ENCODE assay signal across 22 cellular contexts in genomic region chr5:122184676-122185255, GRCh38. TPM values are rescaled to one million over a fixed set of nuclear protein-coding genes. Genes with fewer than 3 reads are reported as not detected.
DNase-seq lines count a peak whose midpoint lies in the region; ATAC-seq and TF ChIP-seq lines count a peak whose summit lies in the region.
"Had no signal": no experiment of that assay in that cellular context is flagged by ENCODE, and none has a peak within 500 bp of the region (broad histone marks: within the 10 kb centered on the region; RNA-seq: fewer than 3 reads in every experiment).

No MANE protein-coding gene starts in this region.

- H3K9me2 ChIP-seq in GM23248 (ENCODE audit: insufficient read depth): no peaks in the 10 kb centered on the region

- H3K27ac ChIP-seq in heart right ventricle (peak overlapping the region in 5 of 10 donors; percentile 41 to 75 (median 63)), ACC112 (ENCODE audit: low read depth, low read length) (peak overlapping the region; percentile 98; the same call in 1 of the 2 replicates), GM23248 (peak overlapping the region; percentile 96; the same call in 1 of the 2 replicates), body of pancreas (no peak overlapping the region)
- H3K27ac ChIP-seq: BLaER1 treated with 17β-estradiol and CSF1 and Interleukin-3, amounts not matched to agents 10 nM and 100 nM had no signal

- ATAC-seq in heart right ventricle (peak; percentile 7 to 78 (median 64)), body of pancreas (peak; percentile 42)

- H3K4me3 ChIP-seq in heart right ventricle (no peak overlapping the region), ACC112 (ENCODE audit: low read depth, low read length) (no peak overlapping the region), GM23248 (no peak overlapping the region), body of pancreas (no peak overlapping the region)
- H3K4me3 ChIP-seq: BLaER1 treated with 17β-estradiol and CSF1 and Interleukin-3, amounts not matched to agents 10 nM and 100 nM had no signal

- in situ Hi-C loops in GM23248 (cut with MboI): no loop called here

- H3K4me1 ChIP-seq in heart right ventricle: peaks cover 0 to 51% (median 42%) of the 10 kb centered on the region in 9 donors
- H3K4me1 ChIP-seq in ACC112 (ENCODE audit: control insufficient read depth, insufficient read depth, low read length, unreplicated experiment): peaks cover 46% of the 10 kb centered on the region
- peaks cover 47% of the 10 kb centered on the region for H3K4me1 ChIP-seq in GM23248 (ENCODE audit: insufficient read depth)
- no peaks in the 10 kb centered on the region for H3K4me1 ChIP-seq in body of pancreas
- H3K4me1 ChIP-seq: BLaER1 treated with 17β-estradiol and CSF1 and Interleukin-3, amounts not matched to agents 10 nM and 100 nM had no signal

- intact Hi-C loops in heart right ventricle (cut with DNase I) (no loop called here), cardiac septum (cut with DNase I) (no loop called here), body of pancreas (cut with DNase I) (no loop called here)

- no peaks in the 10 kb centered on the region for H3K36me3 ChIP-seq in heart right ventricle
- H3K36me3 ChIP-seq in ACC112 (ENCODE audit: insufficient read depth, low read length): no peaks in the 10 kb centered on the region
- H3K36me3 ChIP-seq in GM23248 (ENCODE audit: low read depth): no peaks in the 10 kb centered on the region
- H3K36me3 ChIP-seq in body of pancreas (replicated peaks in 1 of 2; ENCODE audit: insufficient read depth in 1 of 2, low read depth in 2 of 2): no peaks in the 10 kb centered on the region
- H3K36me3 ChIP-seq: BE2C; BLaER1 treated with 17β-estradiol and CSF1 and Interleukin-3, amounts not matched to agents 10 nM and 100 nM had no signal

- DNase-seq in heart right ventricle: peak in 1 of 2 donors; percentile 11
- DNase-seq in cardiac septum (ENCODE audit: low spot score): no peak
- no peak for DNase-seq in GM23248
- no peak for DNase-seq in body of pancreas
- no peak for DNase-seq in stimulated activated CD4-positive, alpha-beta T cell treated with anti-CD3 and anti-CD28 coated beads, Interleukin-4, amount 100 ng/mL, for 24 hours
- DNase-seq in AML-193 (lab: John Stamatoyannopoulos, UW): no peak
- DNase-seq in iPS-NIHi7 (ENCODE audit: extremely low spot score): no peak
- DNase-seq: BE2C; CD4-positive, alpha-beta T cell; CD8-positive, alpha-beta memory T cell; DMS 273 treated with DMSO at 0.1 percent for 48 hours; DMS79; EL; GDM1; GOT3; H7; HCEC 1CT had no signal

- peaks cover 0 to 5% (median 0%) of the 10 kb centered on the region in 7 donors for H3K27me3 ChIP-seq in heart right ventricle
- no peaks in the 10 kb centered on the region for H3K27me3 ChIP-seq in ACC112 (ENCODE audit: insufficient read depth, low read length)
- H3K27me3 ChIP-seq in GM23248 (replicated peaks; ENCODE audit: insufficient read depth): no peaks in the 10 kb centered on the region
- no peaks in the 10 kb centered on the region for H3K27me3 ChIP-seq in body of pancreas
- H3K27me3 ChIP-seq: BE2C; BLaER1 treated with 17β-estradiol and CSF1 and Interleukin-3, amounts not matched to agents 10 nM and 100 nM had no signal

- H3F3A ChIP-seq in GM23248 (ENCODE audit: insufficient read depth): peaks cover 49% of the 10 kb centered on the region

- no peaks in the 10 kb centered on the region for H3K79me2 ChIP-seq in ACC112 (ENCODE audit: control insufficient read depth, insufficient read depth, low read length, unreplicated experiment)
- no peaks in the 10 kb centered on the region for H3K79me2 ChIP-seq in GM23248 (ENCODE audit: insufficient read depth)

- TF ChIP-seq POLR2A in body of pancreas (IDR thresholded peaks at IDR 0.05): no peak

- no peak overlapping the region for H3K9ac ChIP-seq in GM23248
- H3K9ac ChIP-seq: BLaER1 treated with 17β-estradiol and CSF1 and Interleukin-3, amounts not matched to agents 10 nM and 100 nM had no signal

- WGBS in heart right ventricle, 2 donors: 72 to 76% methylated on average over 5 of the region's 5 CpGs
- WGBS in GM23248 (ENCODE audit: low coverage in 1 of 2, low lambda C conversion rate in 2 of 2, missing lambda C conversion rate in 2 of 2), 2 experiments: 76 to 77% methylated on average over 5 of the region's 5 CpGs
- WGBS in body of pancreas, 2 donors: 72 to 77% methylated on average over 5 of the region's 5 CpGs

- no peaks in the 10 kb centered on the region for H3K9me3 ChIP-seq in heart right ventricle
- no peaks in the 10 kb centered on the region for H3K9me3 ChIP-seq in GM23248 (ENCODE audit: low read depth)
- no peaks in the 10 kb centered on the region for H3K9me3 ChIP-seq in body of pancreas
- H3K9me3 ChIP-seq: BE2C; BLaER1 treated with 17β-estradiol and CSF1 and Interleukin-3, amounts not matched to agents 10 nM and 100 nM had no signal

- H2AFZ ChIP-seq in ACC112 (ENCODE audit: low read length, unreplicated experiment) (no peak overlapping the region), GM23248 (no peak overlapping the region)

- no peaks in the 10 kb centered on the region for H4K20me1 ChIP-seq in GM23248 (ENCODE audit: insufficient read depth)
- H4K20me1 ChIP-seq: BLaER1 treated with 17β-estradiol and CSF1 and Interleukin-3, amounts not matched to agents 10 nM and 100 nM had no signal

- no peak overlapping the region for H3K4me2 ChIP-seq in GM23248 (ENCODE audit: unreplicated experiment)
- H3K4me2 ChIP-seq: BLaER1 treated with 17β-estradiol and CSF1 and Interleukin-3, amounts not matched to agents 10 nM and 100 nM had no signal

- TF ChIP-seq CTCF in heart right ventricle (IDR thresholded peaks at IDR 0.05): no peak
- no peak for TF ChIP-seq CTCF in body of pancreas (IDR thresholded peaks at IDR 0.05)

RNA-seq across cellular contexts. Expression of gene ZNF474, which starts 55.4 kb away (rescaled TPM):
- total RNA-seq in heart right ventricle: under 1 TPM in 2 of 10 donors, not detected in 8; 0.19 to 0.20 TPM
- polyA plus RNA-seq in heart right ventricle: under 1 TPM in 1 of 2 donors, not detected in 1; 0.03 TPM
- total RNA-seq in cardiac septum: not detected
- 0.43 TPM in 1 of 2 replicates, not detected in the other for total RNA-seq in GM23248 (2014; rRNA removed; shearing (Covaris generic))
- 0.21 and 0.23 TPM in 2 replicates for polyA plus RNA-seq in GM23248 (2016; fragmentation: Nextera tagmentation; extraction: Ambion mirVana)
- not detected for total RNA-seq in body of pancreas
- total RNA-seq: A172, A673, H7 had no signal
- polyA plus RNA-seq: CD14-positive monocyte; CD8-positive, alpha-beta memory T cell had no signal

Comparison
In these comparisons a context has a peak if more than half of its experiments do, and no peak if none do; other contexts are left out.
1. H3K27ac ChIP-seq: peak in ACC112 (single experiment) and GM23248 (single experiment); none in body of pancreas (0 of 4).